Comparison of ENCODE assay signal across 9 cellular contexts in genomic region chr12:68621092-68622081, GRCh38. TPM values are rescaled to one million over a fixed set of nuclear protein-coding genes. Genes with fewer than 3 reads are reported as not detected.
DNase-seq lines count a peak whose midpoint lies in the region; ATAC-seq and TF ChIP-seq lines count a peak whose summit lies in the region.
"Had no signal": no experiment of that assay in that cellular context is flagged by ENCODE, and none has a peak within 500 bp of the region (broad histone marks: within the 10 kb centered on the region; RNA-seq: fewer than 3 reads in every experiment).

No MANE protein-coding gene starts in this region.

- TF ChIP-seq CTCF in GM13977 (IDR thresholded peaks at IDR 0.05; ENCODE audit: extremely low read depth, insufficient read depth, missing control alignments), result no peak

- H3K27ac Mint-ChIP-seq in stimulated activated naive CD8-positive, alpha-beta T cell treated with anti-CD3 and anti-CD28 coated beads, Interleukin-15, Interleukin-2, amounts not matched to agents 100 ng/mL and 50 ng/mL, for 24 hours, result peak overlapping the region; percentile 80
- peak overlapping the region; percentile 26 for H3K27ac Mint-ChIP-seq in activated CD8-positive, alpha-beta T cell treated with anti-CD3 and anti-CD28 coated beads, Interleukin-2, amount 10 ng/mL, durations not matched to agents 7 days and 5 days

- H3K36me3 ChIP-seq in mesodermal cell (ENCODE audit: control insufficient read depth, insufficient read depth, low read length), result peaks cover 59% of the 10 kb centered on the region

- H3K27ac ChIP-seq in mesodermal cell (ENCODE audit: low read depth, low read length, severe bottlenecking), result peak overlapping the region; percentile 31
- H3K27ac ChIP-seq: upper lobe of right lung had no signal

- no CpG with 5 or more reads among the region's 1 CpG for WGBS in mesodermal cell (ENCODE audit: insufficient coverage in 2 of 2), 2 experiments

- no peaks in the 10 kb centered on the region for H3K27me3 Mint-ChIP-seq in stimulated activated naive CD8-positive, alpha-beta T cell treated with anti-CD3 and anti-CD28 coated beads, Interleukin-15, Interleukin-2, amounts not matched to agents 100 ng/mL and 50 ng/mL, for 24 hours
- no peaks in the 10 kb centered on the region for H3K27me3 Mint-ChIP-seq in activated CD8-positive, alpha-beta T cell treated with anti-CD3 and anti-CD28 coated beads, Interleukin-2, amount 10 ng/mL, durations not matched to agents 7 days and 5 days (ENCODE audit: low read depth)

- H3K36me3 Mint-ChIP-seq in stimulated activated naive CD8-positive, alpha-beta T cell treated with anti-CD3 and anti-CD28 coated beads, Interleukin-15, Interleukin-2, amounts not matched to agents 100 ng/mL and 50 ng/mL, for 24 hours (ENCODE audit: low read depth), result peaks cover 65% of the 10 kb centered on the region
- peaks cover 82% of the 10 kb centered on the region for H3K36me3 Mint-ChIP-seq in activated CD8-positive, alpha-beta T cell treated with anti-CD3 and anti-CD28 coated beads, Interleukin-2, amount 10 ng/mL, durations not matched to agents 7 days and 5 days (ENCODE audit: low read depth)

- H3K4me3 Mint-ChIP-seq in stimulated activated naive CD8-positive, alpha-beta T cell treated with anti-CD3 and anti-CD28 coated beads, Interleukin-15, Interleukin-2, amounts not matched to agents 100 ng/mL and 50 ng/mL, for 24 hours, result peak overlapping the region; percentile 14
- H3K4me3 Mint-ChIP-seq in activated CD8-positive, alpha-beta T cell treated with anti-CD3 and anti-CD28 coated beads, Interleukin-2, amount 10 ng/mL, durations not matched to agents 7 days and 5 days, result no peak overlapping the region

- no peak for DNase-seq in stimulated activated naive CD8-positive, alpha-beta T cell treated with anti-CD3 and anti-CD28 coated beads, Interleukin-15, Interleukin-2, amounts not matched to agents 100 U/mL and 50 U/mL, for 24 hours
- no peak for DNase-seq in activated CD8-positive, alpha-beta T cell treated with anti-CD3 and anti-CD28 coated beads, Interleukin-2, amount 10 ng/mL, durations not matched to agents 7 days and 5 days
- DNase-seq in GM13977 (ENCODE audit: low spot score) (no peak), NCI-H1092 treated with DMSO at 0.1 percent for 48 hours (lab: John Stamatoyannopoulos, UW) (no peak), nucleus accumbens (lab: John Stamatoyannopoulos, UW) (no peak)
- DNase-seq: upper lobe of right lung had no signal

- peaks cover 8% of the 10 kb centered on the region for H3K4me1 ChIP-seq in mesodermal cell (ENCODE audit: control insufficient read depth, insufficient read depth, low read length, poor library complexity, severe bottlenecking)

- no peak for ATAC-seq in stimulated activated naive CD8-positive, alpha-beta T cell treated with anti-CD3 and anti-CD28 coated beads, Interleukin-15, Interleukin-2, amounts not matched to agents 100 U/mL and 50 U/mL, for 24 hours
- ATAC-seq in activated CD8-positive, alpha-beta T cell treated with anti-CD3 and anti-CD28 coated beads, Interleukin-2, amount 10 ng/mL, durations not matched to agents 7 days and 5 days, result no peak
- no peak for ATAC-seq in GM18520 (IDR thresholded peaks at IDR 0.05; ENCODE audit: unreplicated experiment)

- in situ Hi-C loops in GM13977 (cut with MboI; ENCODE audit: low pct_unique_long_range_greater_than_20kb, low sequenced_read_pairs, unreplicated experiment), result loop anchor here (25.0 kb wide), 1 partner anchor 259 kb away; no protein-coding TSS in a partner anchor

- no peaks in the 10 kb centered on the region for H3K9me3 ChIP-seq in mesodermal cell (ENCODE audit: control insufficient read depth, low read length)
- H3K9me3 ChIP-seq: upper lobe of right lung had no signal

- POLR2A ChIA-PET in activated CD8-positive, alpha-beta T cell treated with anti-CD3 and anti-CD28 coated beads, Interleukin-2, amount 10 ng/mL, durations not matched to agents 7 days and 5 days (lab: Charles Lee), result interaction anchor here (0.6 to 2.2 kb wide), 3 partner anchors 9 to 440 kb away, joined by 3 to 12 read pairs (median 4); no protein-coding TSS in a partner anchor

- H3K4me1 Mint-ChIP-seq in stimulated activated naive CD8-positive, alpha-beta T cell treated with anti-CD3 and anti-CD28 coated beads, Interleukin-15, Interleukin-2, amounts not matched to agents 100 ng/mL and 50 ng/mL, for 24 hours (ENCODE audit: low read depth), result peaks cover 91% of the 10 kb centered on the region
- H3K4me1 Mint-ChIP-seq in activated CD8-positive, alpha-beta T cell treated with anti-CD3 and anti-CD28 coated beads, Interleukin-2, amount 10 ng/mL, durations not matched to agents 7 days and 5 days (ENCODE audit: low read depth), result peaks cover 74% of the 10 kb centered on the region

- CTCF ChIA-PET in activated CD8-positive, alpha-beta T cell treated with anti-CD3 and anti-CD28 coated beads, Interleukin-2, amount 10 ng/mL, durations not matched to agents 7 days and 5 days (lab: Charles Lee), result interaction anchor here (0.7 to 1.3 kb wide), 3 partner anchors 8 to 261 kb away, joined by 3 to 4 read pairs (median 3); no protein-coding TSS in a partner anchor

- peaks cover 6% of the 10 kb centered on the region for H3K9me3 Mint-ChIP-seq in stimulated activated naive CD8-positive, alpha-beta T cell treated with anti-CD3 and anti-CD28 coated beads, Interleukin-15, Interleukin-2, amounts not matched to agents 100 ng/mL and 50 ng/mL, for 24 hours
- H3K9me3 Mint-ChIP-seq in activated CD8-positive, alpha-beta T cell treated with anti-CD3 and anti-CD28 coated beads, Interleukin-2, amount 10 ng/mL, durations not matched to agents 7 days and 5 days (ENCODE audit: insufficient read depth), result peaks cover 10% of the 10 kb centered on the region

- no peak overlapping the region for H3K4me3 ChIP-seq in mesodermal cell (ENCODE audit: extremely low read depth, insufficient read depth, low read length, poor library complexity, severe bottlenecking)
- H3K4me3 ChIP-seq: upper lobe of right lung had no signal

RNA-seq across cellular contexts. Expression of gene RAP1B, which starts 10.7 kb away (rescaled TPM):
- total RNA-seq in activated CD8-positive, alpha-beta T cell treated with anti-CD3 and anti-CD28 coated beads, Interleukin-2, amount 10 ng/mL, durations not matched to agents 7 days and 5 days, result 100 to 1,000 TPM; 256 to 268 TPM
- polyA plus RNA-seq in mesodermal cell (2013, experiment 1 of 2), result 218 TPM
- 244 TPM for polyA plus RNA-seq in mesodermal cell (2013, experiment 2 of 2)
